ENCODE assay signal across 14 cellular contexts in genomic region chr14:22656945-22657711, GRCh38. TPM values are rescaled to one million over a fixed set of nuclear protein-coding genes. Genes with fewer than 3 reads are reported as not detected.
DNase-seq lines count a peak whose midpoint lies in the region; TF ChIP-seq lines count a peak whose summit lies in the region.
"Had no signal": no experiment of that assay in that cellular context is flagged by ENCODE, and none has a peak within 500 bp of the region (broad histone marks: within the 10 kb centered on the region; RNA-seq: fewer than 3 reads in every experiment).

No MANE protein-coding gene starts in this region.

- WGBS in mesenchymal stem cell = 69% methylated on average over 6 of the region's 8 CpGs
- 57 to 79% methylated on average over 7 to 8 of the region's 8 CpGs for WGBS in thyroid gland, 2 donors

- H3K4me2 ChIP-seq in mesenchymal stem cell (ENCODE audit: low read length, poor library complexity, severe bottlenecking) = peak overlapping the region; percentile 18

- no peak overlapping the region for H2BK12ac ChIP-seq in mesenchymal stem cell (ENCODE audit: low read length in 2 of 2)

- no peak overlapping the region for H3K9ac ChIP-seq in colonic mucosa (ENCODE audit: low read depth in 2 of 2, low read length in 2 of 2)
- H3K9ac ChIP-seq in mesenchymal stem cell (ENCODE audit: low read length) = peak overlapping the region; percentile 42

- no peak overlapping the region for H2BK15ac ChIP-seq in mesenchymal stem cell (ENCODE audit: low read depth, poor library complexity, severe bottlenecking)

- no peak overlapping the region for H3K4ac ChIP-seq in mesenchymal stem cell (ENCODE audit: low read depth in 1 of 2, low read length in 2 of 2)

- no peak overlapping the region for H3K14ac ChIP-seq in mesenchymal stem cell (ENCODE audit: low read length in 2 of 2)

- no peak overlapping the region for H2BK120ac ChIP-seq in mesenchymal stem cell (ENCODE audit: low read depth, low read length)

- H3K23ac ChIP-seq in mesenchymal stem cell (ENCODE audit: low read length in 2 of 2) = peak overlapping the region in 1 of 2 experiments; percentile 9

- no peaks in the 10 kb centered on the region for H3K79me1 ChIP-seq in mesenchymal stem cell (replicated peaks; ENCODE audit: low read length, poor library complexity, severe bottlenecking)

- H3K27me3 ChIP-seq in colonic mucosa (no peaks in the 10 kb centered on the region), mesenchymal stem cell (ENCODE audit: control insufficient read depth in 1 of 2, insufficient read depth in 1 of 2, low read length in 2 of 2) (no peaks in the 10 kb centered on the region), tibial artery (no peaks in the 10 kb centered on the region), thyroid gland (no peaks in the 10 kb centered on the region)
- H3K27me3 ChIP-seq: vagina had no signal

- H3K36me3 ChIP-seq in colonic mucosa = no peaks in the 10 kb centered on the region
- H3K36me3 ChIP-seq in mesenchymal stem cell (ENCODE audit: control insufficient read depth in 1 of 2, insufficient read depth in 2 of 2, low read depth in 1 of 2, low read length in 2 of 2) = no peaks in the 10 kb centered on the region
- H3K36me3 ChIP-seq in tibial artery = no peaks in the 10 kb centered on the region
- H3K36me3 ChIP-seq in thyroid gland = no peaks in the 10 kb centered on the region
- H3K36me3 ChIP-seq: vagina had no signal

- H3K27ac ChIP-seq in colonic mucosa (peak overlapping the region; percentile 37), mesenchymal stem cell (ENCODE audit: low read length, poor library complexity, severe bottlenecking) (peak overlapping the region; percentile 98), tibial artery (peak overlapping the region; percentile 20 to 27), thyroid gland (no peak overlapping the region)
- H3K27ac ChIP-seq: vagina had no signal

- intact Hi-C loops in colonic mucosa (cut with DNase I) (loop anchor here (10.0 kb wide), 2 partner anchors 158 to 272 kb away; partner anchors contain the start of gene SLC7A7), tibial artery (cut with DNase I; ENCODE audit: low total_unique reads) (no loop called here), thyroid gland (cut with DNase I) (loop anchor here (10.0 kb wide), 1 partner anchor 188 kb away; no protein-coding TSS in a partner anchor)

- peaks cover 4% of the 10 kb centered on the region for H3K4me1 ChIP-seq in colonic mucosa
- H3K4me1 ChIP-seq in mesenchymal stem cell (ENCODE audit: control insufficient read depth, insufficient read depth, low read depth, low read length) = peaks cover 12% of the 10 kb centered on the region
- H3K4me1 ChIP-seq in tibial artery = peaks cover 0 to 20% (median 9%) of the 10 kb centered on the region in 4 donors
- peaks cover 0 to 4% of the 10 kb centered on the region in 2 donors for H3K4me1 ChIP-seq in thyroid gland
- H3K4me1 ChIP-seq: vagina had no signal

- no peak overlapping the region for H4K8ac ChIP-seq in mesenchymal stem cell (ENCODE audit: low read length)

- H2AFZ ChIP-seq in mesenchymal stem cell (ENCODE audit: low read depth, low read length) = no peak overlapping the region

- no peak overlapping the region for H3K4me3 ChIP-seq in colonic mucosa
- H3K4me3 ChIP-seq in mesenchymal stem cell (ENCODE audit: insufficient read depth in 1 of 2, low read depth in 1 of 2, low read length in 2 of 2) = no peak overlapping the region
- no peak overlapping the region for H3K4me3 ChIP-seq in tibial artery
- no peak overlapping the region for H3K4me3 ChIP-seq in thyroid gland (replicated peaks in 1 of 3)
- H3K4me3 ChIP-seq: vagina had no signal

- no peak overlapping the region for H4K91ac ChIP-seq in mesenchymal stem cell (ENCODE audit: low read length)

- peak overlapping the region in 1 of 2 experiments; percentile 8 for H3K18ac ChIP-seq in mesenchymal stem cell (ENCODE audit: low read depth in 1 of 2, low read length in 2 of 2)

- DNase-seq in M059J (ENCODE audit: low read depth) (peak; percentile 44), colonic mucosa (peak; percentile 26), mesenchymal stem cell (peak; percentile 21), tibial artery (no peak), thyroid gland (no peak), DMS79 (lab: John Stamatoyannopoulos, UW) (no peak)
- no peak for DNase-seq in stimulated activated naive CD4-positive, alpha-beta T cell (lab: John Stamatoyannopoulos, UW)
- DNase-seq: activated CD4-positive, alpha-beta T cell treated with anti-CD3 and anti-CD28 coated beads for 4 hours; activated naive CD8-positive, alpha-beta T cell treated with anti-CD3 and anti-CD28 coated beads, Interleukin-2, amount 50 U/mL, for 24 hours; NCI-H146; NCI-H510A treated with DMSO at 0.1 percent for 48 hours; retina had no signal

- peak overlapping the region; percentile 47 for H2BK5ac ChIP-seq in mesenchymal stem cell (ENCODE audit: low read depth, low read length, poor library complexity, severe bottlenecking)

- TF ChIP-seq POLR2A in thyroid gland (IDR thresholded peaks at IDR 0.05) = no peak

- peak overlapping the region; percentile 4 for H2AK5ac ChIP-seq in mesenchymal stem cell (ENCODE audit: low read length, severe bottlenecking)

- no peak for TF ChIP-seq CTCF in colonic mucosa (IDR thresholded peaks at IDR 0.05)
- TF ChIP-seq CTCF in tibial artery (IDR thresholded peaks at IDR 0.05) = no peak
- no peak for TF ChIP-seq CTCF in thyroid gland (IDR thresholded peaks at IDR 0.05)

- H3K9me3 ChIP-seq in colonic mucosa (no peaks in the 10 kb centered on the region), mesenchymal stem cell (ENCODE audit: control insufficient read depth, low read length) (no peaks in the 10 kb centered on the region), tibial artery (no peaks in the 10 kb centered on the region), thyroid gland (no peaks in the 10 kb centered on the region)
- H3K9me3 ChIP-seq: vagina had no signal

RNA-seq across cellular contexts. Expression of gene OR6J1, which starts 13.0 kb away (rescaled TPM):
- not detected in 2 replicates for total RNA-seq in M059J (2014; rRNA removed; shearing (Covaris generic))
- not detected for total RNA-seq in colonic mucosa
- not detected for polyA plus RNA-seq in mesenchymal stem cell (2013, experiment 1 of 2)
- not detected for polyA plus RNA-seq in mesenchymal stem cell (2013, experiment 2 of 2)
- not detected for total RNA-seq in thyroid gland
- total RNA-seq: T-helper 2 cell treated with Interferon-gamma antibody and Interleukin-4, amounts not matched to agents 100 ng/mL and 5 ng/mL, for 36 hours; vagina had no signal

RNA-seq across cellular contexts. Expression of gene ABHD4, which starts 59.0 kb away (rescaled TPM):
- total RNA-seq in M059J (2014; rRNA removed; shearing (Covaris generic)) = 21.7 and 30.5 TPM in 2 replicates
- total RNA-seq in colonic mucosa (10 to 100 TPM; 14.5 to 32.4 TPM), thyroid gland (10 to 100 TPM; 31.5 to 66.4 (median 53.7) TPM)
- 32.7 TPM for polyA plus RNA-seq in mesenchymal stem cell (2013, experiment 1 of 2)
- polyA plus RNA-seq in mesenchymal stem cell (2013, experiment 2 of 2) = 32.8 TPM

Comparison
In these comparisons a context has a peak if more than half of its experiments do, and no peak if none do; other contexts are left out.
1. DNase-seq: peak in M059J (single experiment), colonic mucosa (single experiment) and mesenchymal stem cell (single experiment); none in tibial artery (0 of 2), stimulated activated naive CD4-positive, alpha-beta T cell (0 of 6), thyroid gland (0 of 2) and DMS79 (single experiment).
2. H3K27ac ChIP-seq: peak in colonic mucosa (single experiment), mesenchymal stem cell (single experiment) and tibial artery (2 of 2); none in thyroid gland (0 of 3).